Comparison of ENCODE assay signal across 20 cellular contexts in genomic region chr6:38695227-38695900, GRCh38. TPM values are rescaled to one million over a fixed set of nuclear protein-coding genes. Genes with fewer than 3 reads are reported as not detected.
"Had no signal": no experiment of that assay in that cellular context is flagged by ENCODE, and none has a peak within 500 bp of the region (broad histone marks: within the 10 kb centered on the region; RNA-seq: fewer than 3 reads in every experiment).

No MANE protein-coding gene starts in this region.

- ATAC-seq: foreskin keratinocyte, lower lobe of right lung, sciatic nerve had no signal

- H3K4me3 Mint-ChIP-seq: activated naive CD8-positive, alpha-beta T cell treated with anti-CD3 and anti-CD28 coated beads for 36 hours; endodermal cell; neural progenitor cell; stimulated activated naive CD8-positive, alpha-beta T cell treated with anti-CD3 and anti-CD28 coated beads, Interleukin-15, Interleukin-2, amounts not matched to agents 100 ng/mL and 50 ng/mL, for 24 hours; T-helper 1 cell treated with Interleukin-12 subunit alpha and Interleukin-12 subunit beta and Interleukin-4 antibody, amounts not matched to agents 30 μg/mL and 1 μg/mL, for 36 hours had no signal

- H3K4me1 Mint-ChIP-seq: endodermal cell, neural progenitor cell had no signal

- H3K27me3 Mint-ChIP-seq: activated naive CD8-positive, alpha-beta T cell treated with anti-CD3 and anti-CD28 coated beads for 36 hours; stimulated activated naive CD8-positive, alpha-beta T cell treated with anti-CD3 and anti-CD28 coated beads, Interleukin-15, Interleukin-2, amounts not matched to agents 100 ng/mL and 50 ng/mL, for 24 hours had no signal

- DNase-seq: activated CD4-positive, alpha-beta T cell treated with anti-CD3 and anti-CD28 coated beads, Interleukin-2, amount 50 U/mL, for 1 hour; activated gamma-delta T cell treated with Interleukin-2 at 50 U/mL for 16 hours; activated naive CD8-positive, alpha-beta T cell treated with anti-CD3 and anti-CD28 coated beads for 36 hours; activated T-cell treated with anti-CD3 and anti-CD28 coated beads, Interleukin-2, amount 50 U/mL, for 48 hours; amniotic stem cell; endodermal cell; foreskin keratinocyte; islet precursor cell; lower lobe of right lung; spleen; transverse colon; uterus had no signal

- H3K27ac Mint-ChIP-seq: activated naive CD8-positive, alpha-beta T cell treated with anti-CD3 and anti-CD28 coated beads for 36 hours; endodermal cell; neural progenitor cell; T-helper 1 cell treated with Interleukin-12 subunit alpha and Interleukin-12 subunit beta and Interleukin-4 antibody, amounts not matched to agents 30 μg/mL and 1 μg/mL, for 36 hours had no signal

RNA-seq across cellular contexts. Expression of gene DNAH8, which starts 19.7 kb away (rescaled TPM):
- total RNA-seq: cardiac muscle cell, dermis microvascular lymphatic vessel endothelial cell, endodermal cell, epithelial cell of proximal tubule, SJSA1 had no signal
